Comparison of ENCODE assay signal across 16 cellular contexts in the genomic region with DNA sequence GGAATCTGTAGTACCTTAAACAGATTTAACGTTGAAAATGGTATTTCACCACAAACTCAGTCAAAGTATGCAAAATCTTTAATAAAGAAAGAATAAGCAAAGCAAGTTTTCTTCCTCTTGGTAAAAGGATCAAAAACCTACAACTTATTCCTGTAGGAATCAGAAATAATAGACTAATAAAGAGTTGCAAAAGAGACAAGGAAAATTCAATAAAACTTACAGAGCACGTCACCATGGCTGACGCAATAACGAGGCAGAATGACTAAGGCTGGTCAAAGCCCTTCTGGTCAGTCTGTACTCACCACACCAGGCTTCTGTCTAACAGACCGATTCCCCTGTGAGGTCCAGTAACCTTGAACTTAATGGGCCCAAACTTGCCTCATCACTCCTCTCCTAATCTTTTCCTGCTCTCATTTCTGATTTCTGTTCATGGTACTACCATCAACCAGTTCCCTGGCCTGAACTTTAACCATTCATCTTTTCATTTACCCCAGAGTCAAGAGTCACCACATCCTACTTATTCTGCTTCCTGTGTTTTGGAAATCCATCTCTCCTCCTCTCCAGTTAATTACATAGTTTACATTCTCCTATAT. TPM values are rescaled to one million over a fixed set of nuclear protein-coding genes. Genes with fewer than 3 reads are reported as not detected.
DNase-seq lines count a peak whose midpoint lies in the region; ATAC-seq and TF ChIP-seq lines count a peak whose summit lies in the region.
"Had no signal": no experiment of that assay in that cellular context is flagged by ENCODE, and none has a peak within 500 bp of the region (broad histone marks: within the 10 kb centered on the region; RNA-seq: fewer than 3 reads in every experiment).

No MANE protein-coding gene starts in this region.

- H3K9me3 Mint-ChIP-seq in Calu3 (ENCODE audit: low read depth, unreplicated experiment), result no peaks in the 10 kb centered on the region
- H3K9me3 Mint-ChIP-seq: CD4-positive, alpha-beta T cell had no signal

- ATAC-seq in GM21447 (IDR thresholded peaks at IDR 0.05; ENCODE audit: unreplicated experiment) (no peak), GM18498 (IDR thresholded peaks at IDR 0.05; ENCODE audit: unreplicated experiment) (no peak)
- ATAC-seq: activated CD4-positive, CD25-positive, alpha-beta regulatory T cell treated with anti-CD3 and anti-CD28 coated beads, Interleukin-2, amount 50 U/mL, for 24 hours had no signal

- CTCF ChIA-PET in Calu3 (lab: Charles Lee), result no interaction called here

- intact Hi-C loops in Calu3 (cut with micrococcal nuclease; ENCODE audit: unreplicated experiment), result no loop called here

- no peaks in the 10 kb centered on the region for H3K27me3 Mint-ChIP-seq in Calu3 (ENCODE audit: unreplicated experiment)

- BruUV-seq in Calu3 (replicated peaks; lab: Mats Ljungman, UMichigan), result no TSS peak

- peak overlapping the region; percentile 72 for H3K27ac Mint-ChIP-seq in Calu3 (ENCODE audit: unreplicated experiment)
- H3K27ac Mint-ChIP-seq: CD4-positive, alpha-beta T cell had no signal

- no peak for TF ChIP-seq CTCF in Calu3 (IDR thresholded peaks at IDR 0.05; ENCODE audit: unreplicated experiment)
- TF ChIP-seq CTCF in epithelial cell of proximal tubule (conservative IDR thresholded peaks at IDR 0.05; ENCODE audit: low read depth, low read length), result no peak

- H3K4me1 Mint-ChIP-seq in Calu3 (ENCODE audit: low read depth, unreplicated experiment), result peaks cover 33% of the 10 kb centered on the region

- no peaks in the 10 kb centered on the region for H3K36me3 Mint-ChIP-seq in Calu3 (ENCODE audit: insufficient read depth, unreplicated experiment)

- H3K4me3 Mint-ChIP-seq in Calu3 (ENCODE audit: low read depth, unreplicated experiment), result no peak overlapping the region
- H3K4me3 Mint-ChIP-seq: CD4-positive, alpha-beta T cell had no signal

- no peak overlapping the region for H3K4me3 ChIP-seq in epithelial cell of proximal tubule (ENCODE audit: low read depth, low read length)
- H3K4me3 ChIP-seq: SK-N-MC, stomach had no signal

- no peak for DNase-seq in Calu3
- DNase-seq in MV-4-11 (lab: John Stamatoyannopoulos, UW), result peak; percentile 72
- DNase-seq in epithelial cell of proximal tubule (ENCODE audit: low read depth), result peak; percentile 80
- DNase-seq in myocyte (ENCODE audit: low read depth), result peak; percentile 7
- no peak for DNase-seq in midbrain (lab: John Stamatoyannopoulos, UW)
- DNase-seq in iPS-NIHi7 (ENCODE audit: extremely low spot score), result no peak
- DNase-seq: activated T-cell treated with anti-CD3 and anti-CD28 coated beads for 4 hours; amygdala; CD4-positive, alpha-beta T cell; effector CD8-positive, alpha-beta T cell; NCI-H1417 treated with DMSO at 0.1 percent for 48 hours; stomach had no signal

RNA-seq across cellular contexts. Expression of a gene that starts 5.0 kb away (rescaled TPM):
- total RNA-seq in Calu3 (2022), result 0.17 and 0.59 TPM in 2 replicates
- not detected in 2 replicates for total RNA-seq in epithelial cell of proximal tubule
- total RNA-seq in myocyte, result not detected in 2 replicates
- polyA plus RNA-seq in myocyte (2012), result 0.09 TPM
- total RNA-seq: CD4-positive, alpha-beta T cell had no signal

Comparison
In these comparisons a context has a peak if more than half of its experiments do, and no peak if none do; other contexts are left out.
1. DNase-seq: peak in MV-4-11 (single experiment), epithelial cell of proximal tubule (single experiment) and myocyte (single experiment); none in Calu3 (single experiment), midbrain (single experiment) and iPS-NIHi7 (single experiment).